26 cellular contexts compared by ENCODE assay signal in genomic region chr11:6843670-6844069, GRCh38. TPM values are rescaled to one million over a fixed set of nuclear protein-coding genes. Genes with fewer than 3 reads are reported as not detected.
"Had no signal": no experiment of that assay in that cellular context is flagged by ENCODE, and none has a peak within 500 bp of the region (broad histone marks: within the 10 kb centered on the region; RNA-seq: fewer than 3 reads in every experiment).

No MANE protein-coding gene starts in this region.

- H3K36me3 Mint-ChIP-seq: natural killer cell treated with Interleukin-12 subunit alpha and Interleukin-12 subunit beta and Interleukin-15 and Interleukin-18, amount 100 ng/mL, for 72 hours had no signal

- H3K4me3 Mint-ChIP-seq: natural killer cell treated with Interleukin-12 subunit alpha and Interleukin-12 subunit beta and Interleukin-15 and Interleukin-18, amount 100 ng/mL, for 72 hours had no signal

- H3K27ac Mint-ChIP-seq: natural killer cell treated with Interleukin-12 subunit alpha and Interleukin-12 subunit beta and Interleukin-15 and Interleukin-18, amount 100 ng/mL, for 72 hours had no signal

- H3K27me3 ChIP-seq: colonic mucosa, esophagus squamous epithelium, gastroesophageal sphincter, ovary, stomach, transverse colon had no signal

- H3K27ac ChIP-seq: colonic mucosa, esophagus squamous epithelium, gastroesophageal sphincter, ovary, stomach, thoracic aorta, transverse colon had no signal

- H3K4me3 ChIP-seq: colonic mucosa, esophagus squamous epithelium, gastroesophageal sphincter, lung, ovary, stomach, thoracic aorta, transverse colon had no signal

- H3K36me3 ChIP-seq: colonic mucosa, esophagus squamous epithelium, gastroesophageal sphincter, ovary, stomach, thoracic aorta, transverse colon had no signal

- FAIRE-seq: small intestine had no signal

- DNase-seq: colonic mucosa; dermis blood vessel endothelial cell; esophagus squamous epithelium; foreskin fibroblast; glutamatergic neuron; left colon; left ventricle myocardium superior; mesenchymal stem cell; midbrain; nucleus accumbens; ovary; right cardiac atrium; small intestine; stimulated activated CD4-positive, alpha-beta T cell treated with anti-CD3 and anti-CD28 coated beads, Interleukin-12 subunit alpha, Interleukin-12 subunit beta, amount 100 ng/mL, for 4 hours; stimulated activated naive CD4-positive, alpha-beta T cell; stomach; substantia nigra; transverse colon had no signal

- H3K9me3 ChIP-seq: colonic mucosa, esophagus squamous epithelium, ovary, thoracic aorta, transverse colon had no signal

- H3K9me3 Mint-ChIP-seq: natural killer cell treated with Interleukin-12 subunit alpha and Interleukin-12 subunit beta and Interleukin-15 and Interleukin-18, amount 100 ng/mL, for 72 hours had no signal

- H3K4me1 ChIP-seq: colonic mucosa, esophagus squamous epithelium, gastroesophageal sphincter, stomach, transverse colon had no signal

RNA-seq across cellular contexts. Expression of gene OR10A5, which starts 1.8 kb away (rescaled TPM):
- total RNA-seq: colonic mucosa; dermis blood vessel endothelial cell; epithelial cell of proximal tubule; esophagus squamous epithelium; gastroesophageal sphincter; kidney epithelial cell; left colon; left ventricle myocardium superior; lung; natural killer cell treated with Interleukin-12 subunit alpha and Interleukin-12 subunit beta and Interleukin-15 and Interleukin-18, amount 100 ng/mL, for 72 hours; ovary; posterior vena cava; right cardiac atrium; stomach; thoracic aorta; transverse colon; ureter had no signal
- polyA plus RNA-seq: lung, ovary, right cardiac atrium, small intestine, stomach had no signal

RNA-seq across cellular contexts. Expression of gene OR10A2, which starts 19.2 kb away (rescaled TPM):
- total RNA-seq: colonic mucosa; dermis blood vessel endothelial cell; epithelial cell of proximal tubule; esophagus squamous epithelium; kidney epithelial cell; left colon; left ventricle myocardium superior; lung; natural killer cell treated with Interleukin-12 subunit alpha and Interleukin-12 subunit beta and Interleukin-15 and Interleukin-18, amount 100 ng/mL, for 72 hours; ovary; posterior vena cava; right cardiac atrium; stomach; thoracic aorta; transverse colon; ureter had no signal
- polyA plus RNA-seq: lung, ovary, right cardiac atrium, small intestine, stomach had no signal

RNA-seq across cellular contexts. Expression of gene OR10A4, which starts 32.8 kb away (rescaled TPM):
- total RNA-seq: colonic mucosa; dermis blood vessel endothelial cell; epithelial cell of proximal tubule; esophagus squamous epithelium; gastroesophageal sphincter; kidney epithelial cell; left colon; left ventricle myocardium superior; lung; natural killer cell treated with Interleukin-12 subunit alpha and Interleukin-12 subunit beta and Interleukin-15 and Interleukin-18, amount 100 ng/mL, for 72 hours; ovary; posterior vena cava; right cardiac atrium; stomach; thoracic aorta; transverse colon; ureter had no signal
- polyA plus RNA-seq: lung, ovary, right cardiac atrium, small intestine, stomach had no signal

RNA-seq across cellular contexts. Expression of gene OR6A2, which starts 44.2 kb away (rescaled TPM):
- total RNA-seq: epithelial cell of proximal tubule, kidney epithelial cell, left ventricle myocardium superior had no signal
- polyA plus RNA-seq: lung, ovary, right cardiac atrium, small intestine, stomach had no signal

RNA-seq across cellular contexts. Expression of gene OR2D2, which starts 48.6 kb away (rescaled TPM):
- total RNA-seq: left ventricle myocardium superior; natural killer cell treated with Interleukin-12 subunit alpha and Interleukin-12 subunit beta and Interleukin-15 and Interleukin-18, amount 100 ng/mL, for 72 hours; posterior vena cava; right cardiac atrium; stomach had no signal
- polyA plus RNA-seq: lung, ovary, right cardiac atrium, small intestine, stomach had no signal
